Comparison of ENCODE assay signal across 8 cellular contexts in the genomic region with DNA sequence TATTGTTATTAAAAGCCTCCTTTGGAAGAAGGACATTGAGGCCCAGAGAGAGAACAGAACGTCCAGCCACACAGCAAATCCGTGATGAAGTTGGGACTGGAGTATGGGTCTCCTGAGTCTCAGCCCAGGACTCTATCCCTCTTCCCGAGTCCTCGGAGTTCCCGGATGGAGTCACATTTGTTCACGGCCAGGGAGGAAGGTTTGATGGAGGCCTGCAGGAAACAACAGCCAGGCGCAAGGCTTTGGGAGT. TPM values are rescaled to one million over a fixed set of nuclear protein-coding genes. Genes with fewer than 3 reads are reported as not detected.
DNase-seq lines count a peak whose midpoint lies in the region; ATAC-seq, FAIRE-seq and TF ChIP-seq lines count a peak whose summit lies in the region.

No MANE protein-coding gene starts in this region.

- TF ChIP-seq POLR2A in right lobe of liver (IDR thresholded peaks at IDR 0.05) = no peak

- H3K9me3 ChIP-seq in right lobe of liver = no peaks in the 10 kb centered on the region

- peaks cover 0 to 15% (median 6%) of the 10 kb centered on the region in 4 donors for H3K36me3 ChIP-seq in right lobe of liver
- H3K36me3 ChIP-seq in urinary bladder (ENCODE audit: insufficient read depth) = no peaks in the 10 kb centered on the region

- TF ChIP-seq CTCF in astrocyte of the cerebellum (IDR thresholded peaks at IDR 0.05; ENCODE audit: low read depth, low read length, missing control alignments) (no peak), right lobe of liver (IDR thresholded peaks at IDR 0.05) (no peak), D721Med (IDR thresholded peaks at IDR 0.05; ENCODE audit: insufficient read depth, missing control alignments) (no peak)

- 4% methylated on average over 6 of the region's 7 CpGs for WGBS in right lobe of liver (ENCODE audit: insufficient coverage, low coverage, low lambda C conversion rate, missing lambda C conversion rate)
- WGBS in urinary bladder = 7% methylated on average over 7 of the region's 7 CpGs

- peaks cover 0 to 46% (median 19%) of the 10 kb centered on the region in 4 donors for H3K4me1 ChIP-seq in right lobe of liver
- H3K4me1 ChIP-seq in urinary bladder (ENCODE audit: insufficient read depth) = no peaks in the 10 kb centered on the region

- H3K27ac ChIP-seq in right lobe of liver (peak overlapping the region; percentile 80 to 95 (median 81)), urinary bladder (ENCODE audit: low read depth) (peak overlapping the region; percentile 24)

- peak overlapping the region; percentile 68 for H3K4me3 ChIP-seq in astrocyte of the cerebellum (ENCODE audit: low read depth, low read length)
- H3K4me3 ChIP-seq in right lobe of liver = peak overlapping the region; percentile 49 to 87 (median 84)
- peak overlapping the region; percentile 58 for H3K4me3 ChIP-seq in urinary bladder (ENCODE audit: low read depth, low read length)

- intact Hi-C loops in Right ventricle myocardium inferior (cut with DNase I) = loop anchor here (1.0 to 5.0 kb wide), 2 partner anchors 71 to 107 kb away; a partner anchor contains a TSS
- intact Hi-C loops in cardiac septum (cut with DNase I) = loop anchor here (5.0 kb wide), 1 partner anchor 72 kb away; a partner anchor contains a TSS
- intact Hi-C loops in right lobe of liver (cut with DNase I) = no loop called here

- ATAC-seq in Right ventricle myocardium inferior (peak; percentile 23), right lobe of liver (no peak), HG03045 (IDR thresholded peaks at IDR 0.05; ENCODE audit: unreplicated experiment) (no peak)

- in situ Hi-C loops in astrocyte of the cerebellum (cut with HindIII; ENCODE audit: low sequenced_read_pairs) = no loop called here

- FAIRE-seq in D721Med (lab: Jason Lieb, UNC) = no peak

- H3K27me3 ChIP-seq in right lobe of liver = no peaks in the 10 kb centered on the region

- no peak for DNase-seq in Right ventricle myocardium inferior (ENCODE audit: missing footprints)
- no peak for DNase-seq in cardiac septum (ENCODE audit: low spot score)
- no peak for DNase-seq in astrocyte of the cerebellum (ENCODE audit: low read depth)
- DNase-seq in right lobe of liver = no peak
- DNase-seq in UCSD-AML1 (lab: John Stamatoyannopoulos, UW; ENCODE audit: unreplicated experiment) = no peak
- no peak for DNase-seq in D721Med (ENCODE audit: insufficient read length, low spot score)

RNA-seq across cellular contexts. Expression of a gene that starts 0.4 kb away (rescaled TPM):
- 17.4 TPM for total RNA-seq in Right ventricle myocardium inferior
- 24.5 TPM for total RNA-seq in cardiac septum
- total RNA-seq in right lobe of liver = 10 to 100 TPM; 26.0 to 39.6 (median 33.5) TPM
- total RNA-seq in urinary bladder = 42.8 TPM
- polyA plus RNA-seq in urinary bladder = 33.0 TPM

RNA-seq across cellular contexts. Expression of a gene that starts 21.3 kb away (rescaled TPM):
- 25.8 TPM for total RNA-seq in Right ventricle myocardium inferior
- total RNA-seq in cardiac septum = 10.2 TPM
- 1 to 10 TPM in 2 of 6 experiments, under 1 TPM in 4; 0.56 to 1.3 (median 0.68) TPM for total RNA-seq in right lobe of liver
- total RNA-seq in urinary bladder = 17.3 TPM
- polyA plus RNA-seq in urinary bladder = 16.4 TPM

RNA-seq across cellular contexts. Expression of a gene that starts 26.4 kb away (rescaled TPM):
- total RNA-seq in Right ventricle myocardium inferior = 0.81 TPM
- total RNA-seq in cardiac septum = 0.78 TPM
- total RNA-seq in right lobe of liver = under 1 TPM; 0.27 to 0.87 (median 0.41) TPM
- total RNA-seq in urinary bladder = 3.2 TPM
- 1.8 TPM for polyA plus RNA-seq in urinary bladder

RNA-seq across cellular contexts. Expression of a gene that starts 29.8 kb away (rescaled TPM):
- total RNA-seq in Right ventricle myocardium inferior = not detected
- total RNA-seq in cardiac septum = not detected
- not detected for total RNA-seq in right lobe of liver
- total RNA-seq in urinary bladder = not detected
- polyA plus RNA-seq in urinary bladder = not detected

RNA-seq across cellular contexts. Expression of a gene that starts 43.0 kb away (rescaled TPM):
- total RNA-seq in Right ventricle myocardium inferior (8.8 TPM), cardiac septum (12.3 TPM), right lobe of liver (1 to 10 TPM; 3.4 to 7.2 (median 5.9) TPM), urinary bladder (16.1 TPM)
- 12.5 TPM for polyA plus RNA-seq in urinary bladder

Comparison
In these comparisons a context has a peak if more than half of its experiments do, and no peak if none do; other contexts are left out.
1. intact Hi-C loops: an anchor here in Right ventricle myocardium inferior (1.0 to 5.0 kb wide) and cardiac septum (5.0 kb wide); none called in right lobe of liver.